Comparison of ENCODE assay signal across 20 cellular contexts in the genomic region with DNA sequence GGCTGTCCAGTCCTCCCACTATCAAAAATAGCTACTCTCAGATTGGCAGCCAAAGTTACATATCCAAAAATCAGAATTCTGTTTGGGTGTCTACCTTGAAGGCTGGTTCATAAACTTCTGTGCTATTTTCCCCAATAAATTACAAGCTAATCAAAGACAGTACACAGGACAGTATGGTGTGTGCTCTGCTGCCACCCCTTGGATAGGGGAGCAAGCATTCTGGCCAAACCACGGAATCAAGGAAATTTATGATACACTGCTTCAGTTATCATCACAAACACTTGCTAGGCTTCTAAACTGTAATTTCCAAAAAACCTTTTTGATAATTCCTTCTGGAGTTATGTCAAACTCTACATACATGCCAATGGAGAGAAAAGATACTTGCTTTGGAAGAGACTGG. TPM values are rescaled to one million over a fixed set of nuclear protein-coding genes. Genes with fewer than 3 reads are reported as not detected.
A peak's percentile ranks its signal among the peaks of the same experiment; 100 is the strongest.
DNase-seq lines count a peak whose midpoint lies in the region; ATAC-seq and TF ChIP-seq lines count a peak whose summit lies in the region.
"Had no signal": no experiment of that assay in that cellular context is flagged by ENCODE, and none has a peak within 500 bp of the region (broad histone marks: within the 10 kb centered on the region; RNA-seq: fewer than 3 reads in every experiment).

No MANE protein-coding gene starts in this region.

- no peaks in the 10 kb centered on the region for H3K9me3 Mint-ChIP-seq in activated CD4-positive, alpha-beta memory T cell treated with anti-CD3 and anti-CD28 coated beads for 36 hours
- H3K9me3 Mint-ChIP-seq: central memory CD8-positive, alpha-beta T cell had no signal

- H3K9me2 ChIP-seq in GM23248 (ENCODE audit: insufficient read depth) (no peaks in the 10 kb centered on the region), hepatocyte (replicated peaks; ENCODE audit: insufficient read depth) (no peaks in the 10 kb centered on the region)

- no peak for ATAC-seq in foreskin keratinocyte
- no peak for ATAC-seq in GM19463 (IDR thresholded peaks at IDR 0.05; ENCODE audit: unreplicated experiment)
- no peak for ATAC-seq in GM18505 (IDR thresholded peaks at IDR 0.05; ENCODE audit: unreplicated experiment)
- ATAC-seq: pancreas had no signal

- H2AFZ ChIP-seq in GM23248 (no peak overlapping the region), hepatocyte (no peak overlapping the region)

- WGBS in GM23248 (ENCODE audit: low coverage in 1 of 2, low lambda C conversion rate in 2 of 2, missing lambda C conversion rate in 2 of 2), 2 experiments: 19 to 21% methylated on average over 1 of the region's 1 CpG
- 82% methylated on average over 1 of the region's 1 CpG for WGBS in hepatocyte (ENCODE audit: low lambda C conversion rate, missing lambda C conversion rate)

- H3F3A ChIP-seq in GM23248 (ENCODE audit: insufficient read depth): peaks cover 18% of the 10 kb centered on the region

- intact Hi-C loops in activated CD4-positive, alpha-beta memory T cell treated with anti-CD3 and anti-CD28 coated beads for 36 hours (cut with micrococcal nuclease): no loop called here

- H3K4me3 Mint-ChIP-seq in activated CD4-positive, alpha-beta memory T cell treated with anti-CD3 and anti-CD28 coated beads for 36 hours: no peak overlapping the region
- H3K4me3 Mint-ChIP-seq: central memory CD8-positive, alpha-beta T cell had no signal

- in situ Hi-C loops in GM23248 (cut with MboI): no loop called here

- H3K9me3 ChIP-seq in GM23248 (ENCODE audit: low read depth) (no peaks in the 10 kb centered on the region), hepatocyte (ENCODE audit: low read depth) (no peaks in the 10 kb centered on the region)
- H3K9me3 ChIP-seq: lower lobe of right lung, pancreas had no signal

- H3K79me2 ChIP-seq in GM23248 (ENCODE audit: insufficient read depth): peaks cover 100% of the 10 kb centered on the region
- peaks cover 95% of the 10 kb centered on the region for H3K79me2 ChIP-seq in hepatocyte

- TF ChIP-seq CTCF in AG09309 (IDR thresholded peaks at IDR 0.05; ENCODE audit: control insufficient read depth, insufficient read depth, low read depth, low read length, missing control alignments) (peak; percentile 32), foreskin keratinocyte (conservative IDR thresholded peaks at IDR 0.05) (peak; percentile 44), hepatocyte (IDR thresholded peaks at IDR 0.05; ENCODE audit: poor library complexity) (no peak)

- POLR2A ChIA-PET in activated CD4-positive, alpha-beta memory T cell treated with anti-CD3 and anti-CD28 coated beads for 36 hours (lab: Charles Lee): interaction anchor here (0.6 kb wide), 1 partner anchor 331 kb away, joined by 3 read pairs; no protein-coding TSS in a partner anchor

- TF ChIP-seq POLR2A in GM18505 (IDR thresholded peaks at IDR 0.05; ENCODE audit: borderline replicate concordance, extremely low read depth, insufficient read depth, insufficient read length): no peak

- H3K4me3 ChIP-seq in AG09309 (ENCODE audit: control insufficient read depth, low read depth, low read length): no peak overlapping the region
- H3K4me3 ChIP-seq in GM23248: no peak overlapping the region
- H3K4me3 ChIP-seq in hepatocyte: no peak overlapping the region
- H3K4me3 ChIP-seq: lower lobe of right lung, pancreas had no signal

- DNase-seq in AG09309 (ENCODE audit: low read depth) (no peak), GM23248 (no peak), foreskin keratinocyte (no peak), hepatocyte (ENCODE audit: low spot score) (no peak)
- DNase-seq in activated CD4-positive, alpha-beta memory T cell treated with anti-CD3 and anti-CD28 coated beads for 36 hours: no peak
- DNase-seq in activated CD8-positive, alpha-beta memory T cell treated with anti-CD3 and anti-CD28 coated beads, Interleukin-2, amount 50 U/mL, for 4 hours: no peak
- DNase-seq: activated CD4-positive, alpha-beta T cell treated with anti-CD3 and anti-CD28 coated beads, Interleukin-2, amount 50 U/mL, for 4 hours; activated effector memory CD4-positive, alpha-beta T cell treated with Interleukin-2 at 50 U/mL for 16 hours; effector memory CD4-positive, alpha-beta T cell; lower lobe of right lung; MV-4-11; NCI-H1930; NCI-H446; NK-92 treated with Interleukin-12 subunit alpha and Interleukin-12 subunit beta, amount 100 ng/mL, for 24 hours; pancreas; RPMI8226; stimulated activated CD4-positive, alpha-beta T cell treated with anti-CD3 and anti-CD28 coated beads, Interleukin-4, amount 100 ng/mL, for 1 hour had no signal

- CTCF ChIA-PET in activated CD4-positive, alpha-beta memory T cell treated with anti-CD3 and anti-CD28 coated beads for 36 hours (lab: Charles Lee): interaction anchor here (0.9 to 1.5 kb wide), 3 partner anchors 21 to 28 kb away, joined by 3 to 5 read pairs (median 4); no protein-coding TSS in a partner anchor

- H3K27me3 Mint-ChIP-seq in activated CD4-positive, alpha-beta memory T cell treated with anti-CD3 and anti-CD28 coated beads for 36 hours: no peaks in the 10 kb centered on the region
- H3K27me3 Mint-ChIP-seq: central memory CD8-positive, alpha-beta T cell had no signal

- peaks cover 10% of the 10 kb centered on the region for H3K36me3 Mint-ChIP-seq in activated CD4-positive, alpha-beta memory T cell treated with anti-CD3 and anti-CD28 coated beads for 36 hours

- no peak overlapping the region for H3K9ac ChIP-seq in GM23248

- H3K27me3 ChIP-seq in GM23248 (replicated peaks; ENCODE audit: insufficient read depth): no peaks in the 10 kb centered on the region
- no peaks in the 10 kb centered on the region for H3K27me3 ChIP-seq in foreskin keratinocyte
- H3K27me3 ChIP-seq in hepatocyte: no peaks in the 10 kb centered on the region
- H3K27me3 ChIP-seq: pancreas had no signal

- H3K27ac Mint-ChIP-seq in activated CD4-positive, alpha-beta memory T cell treated with anti-CD3 and anti-CD28 coated beads for 36 hours: peak overlapping the region; percentile 20

- H3K4me2 ChIP-seq in GM23248 (ENCODE audit: unreplicated experiment) (no peak overlapping the region), hepatocyte (no peak overlapping the region)

- H3K36me3 ChIP-seq in GM23248 (ENCODE audit: low read depth) (peaks cover 10% of the 10 kb centered on the region; the same call in 1 of the 2 replicates), hepatocyte (replicated peaks; ENCODE audit: insufficient read depth, low read depth) (no peaks in the 10 kb centered on the region)
- H3K36me3 ChIP-seq: pancreas had no signal

- H3K27ac ChIP-seq in GM23248 (0 out of 2 replicates have a peak overlapping the region, but pooled peaks have one; percentile 9), foreskin keratinocyte (peak overlapping the region; percentile 26), hepatocyte (no peak overlapping the region)
- H3K27ac ChIP-seq: lower lobe of right lung, pancreas had no signal

- H3K4me1 ChIP-seq in GM23248 (ENCODE audit: insufficient read depth) (peaks cover 11% of the 10 kb centered on the region), foreskin keratinocyte (no peaks in the 10 kb centered on the region), hepatocyte (ENCODE audit: insufficient read depth) (peaks cover 16% of the 10 kb centered on the region)

- peaks cover 42% of the 10 kb centered on the region for H3K4me1 Mint-ChIP-seq in activated CD4-positive, alpha-beta memory T cell treated with anti-CD3 and anti-CD28 coated beads for 36 hours (ENCODE audit: low read depth)

- H4K20me1 ChIP-seq in GM23248 (ENCODE audit: insufficient read depth): peaks cover 13% of the 10 kb centered on the region
- H4K20me1 ChIP-seq in hepatocyte (ENCODE audit: insufficient read depth, poor library complexity, severe bottlenecking): peaks cover 64% of the 10 kb centered on the region

RNA-seq across cellular contexts. Expression of a gene that starts 15.9 kb away (rescaled TPM):
- total RNA-seq in GM23248 (2014; rRNA removed; shearing (Covaris generic)): 124 and 136 TPM in 2 replicates
- polyA plus RNA-seq in GM23248 (2016; fragmentation: Nextera tagmentation; extraction: Ambion mirVana) (74.1 and 76.0 TPM in 2 replicates), foreskin keratinocyte (57.1 and 69.2 TPM in 2 replicates), hepatocyte (35.3 and 42.6 TPM in 2 replicates)
- total RNA-seq in activated CD4-positive, alpha-beta memory T cell treated with anti-CD3 and anti-CD28 coated beads for 36 hours: 100 to 1,000 TPM; 131 to 132 TPM
- total RNA-seq in foreskin keratinocyte (116 and 125 TPM in 2 replicates), hepatocyte (90.5 and 93.3 TPM in 2 replicates)

RNA-seq across cellular contexts. Expression of a gene that starts 48.0 kb away (rescaled TPM):
- total RNA-seq in GM23248 (2014; rRNA removed; shearing (Covaris generic)): 380 and 564 TPM in 2 replicates
- polyA plus RNA-seq in GM23248 (2016; fragmentation: Nextera tagmentation; extraction: Ambion mirVana) (225 and 233 TPM in 2 replicates), foreskin keratinocyte (122 and 152 TPM in 2 replicates), hepatocyte (211 and 212 TPM in 2 replicates)
- 100 to 1,000 TPM; 358 to 368 TPM for total RNA-seq in activated CD4-positive, alpha-beta memory T cell treated with anti-CD3 and anti-CD28 coated beads for 36 hours
- total RNA-seq in foreskin keratinocyte (260 and 277 TPM in 2 replicates), hepatocyte (383 and 429 TPM in 2 replicates)
